8 cellular contexts compared by ENCODE assay signal in the genomic region with DNA sequence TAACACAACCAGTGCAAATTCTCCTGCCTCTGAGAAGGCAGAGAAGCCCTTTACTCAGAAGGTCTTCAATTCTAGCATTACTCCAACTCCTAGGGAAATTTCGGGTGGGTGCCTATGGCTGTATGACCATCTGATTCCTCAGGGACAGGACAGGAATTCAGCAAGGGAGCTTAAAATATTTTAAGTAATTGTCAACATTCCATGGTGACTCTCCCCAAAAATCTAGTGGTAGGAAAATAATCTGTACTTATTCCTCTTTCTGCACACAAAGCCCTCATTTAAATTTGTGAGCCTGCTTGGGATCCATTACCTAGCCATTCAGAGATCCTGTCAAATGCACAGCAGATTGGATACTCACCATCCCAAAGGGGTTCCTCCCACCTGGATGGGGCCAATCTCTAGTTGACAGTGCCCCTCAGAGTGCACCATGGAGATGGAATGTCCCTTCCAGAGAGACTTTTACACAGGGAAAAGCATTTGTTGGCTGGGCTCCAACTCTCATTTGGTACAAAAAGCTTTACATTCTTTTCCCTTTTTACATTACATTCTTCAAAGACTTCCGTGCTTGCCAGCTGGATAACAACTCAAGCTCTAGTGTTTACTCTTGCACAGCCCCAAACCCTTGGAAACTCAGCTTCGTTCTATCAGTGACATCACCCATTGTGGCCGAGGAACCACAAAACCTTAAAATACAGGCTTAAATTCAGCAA. TPM values are rescaled to one million over a fixed set of nuclear protein-coding genes. Genes with fewer than 3 reads are reported as not detected.
DNase-seq lines count a peak whose midpoint lies in the region; ATAC-seq and TF ChIP-seq lines count a peak whose summit lies in the region.
"Had no signal": no experiment of that assay in that cellular context is flagged by ENCODE, and none has a peak within 500 bp of the region (broad histone marks: within the 10 kb centered on the region; RNA-seq: fewer than 3 reads in every experiment).

No MANE protein-coding gene starts in this region.

- no peak for ATAC-seq in left cardiac atrium
- ATAC-seq in gastroesophageal sphincter: no peak
- ATAC-seq in GM21723 (IDR thresholded peaks at IDR 0.05; ENCODE audit: unreplicated experiment): no peak
- ATAC-seq: naive thymus-derived CD4-positive, alpha-beta T cell had no signal

- TF ChIP-seq EP300 in gastroesophageal sphincter (IDR thresholded peaks at IDR 0.05): no peak

- H3K27me3 ChIP-seq in left ventricle myocardium inferior (ENCODE audit: low read depth) (no peaks in the 10 kb centered on the region), gastroesophageal sphincter (no peaks in the 10 kb centered on the region), uterus (no peaks in the 10 kb centered on the region)
- H3K27me3 ChIP-seq: BLaER1 treated with 17β-estradiol and CSF1 and Interleukin-3, amounts not matched to agents 10 nM and 100 nM had no signal

- H3K4me1 ChIP-seq in left ventricle myocardium inferior: peaks cover 95% of the 10 kb centered on the region
- H3K4me1 ChIP-seq in gastroesophageal sphincter: peaks cover 3 to 89% (median 43%) of the 10 kb centered on the region in 3 donors
- H3K4me1 ChIP-seq in uterus: peaks cover 6 to 22% of the 10 kb centered on the region in 2 donors

- H3K36me3 ChIP-seq in left ventricle myocardium inferior (peaks cover 9% of the 10 kb centered on the region), gastroesophageal sphincter (peaks cover 0 to 43% of the 10 kb centered on the region in 2 donors), uterus (no peaks in the 10 kb centered on the region)

- peak overlapping the region; percentile 92 for H3K27ac ChIP-seq in left ventricle myocardium inferior (replicated peaks)
- H3K27ac ChIP-seq in gastroesophageal sphincter: peak overlapping the region in 3 of 4 donors; percentile 75 to 95 (median 89)
- H3K27ac ChIP-seq in uterus: peak overlapping the region; percentile 18 to 86
- H3K27ac ChIP-seq: BLaER1 treated with 17β-estradiol and CSF1 and Interleukin-3, amounts not matched to agents 10 nM and 100 nM had no signal

- H3K9me3 ChIP-seq in left ventricle myocardium inferior (replicated peaks) (no peaks in the 10 kb centered on the region), gastroesophageal sphincter (no peaks in the 10 kb centered on the region), uterus (no peaks in the 10 kb centered on the region)
- H3K9me3 ChIP-seq: BLaER1 treated with 17β-estradiol and CSF1 and Interleukin-3, amounts not matched to agents 10 nM and 100 nM had no signal

- TF ChIP-seq CTCF in left ventricle myocardium inferior (IDR thresholded peaks at IDR 0.05; ENCODE audit: borderline replicate concordance) (no peak), gastroesophageal sphincter (IDR thresholded peaks at IDR 0.05) (no peak), uterus (IDR thresholded peaks at IDR 0.05) (no peak)

- intact Hi-C loops in left ventricle myocardium inferior (cut with micrococcal nuclease) (no loop called here), left cardiac atrium (cut with DNase I) (no loop called here), uterus (cut with DNase I; ENCODE audit: low total_unique reads) (no loop called here)

- no peak for DNase-seq in left ventricle myocardium inferior
- no peak for DNase-seq in left cardiac atrium
- DNase-seq in uterus: no peak
- no peak for DNase-seq in NCI-H226
- DNase-seq: naive thymus-derived CD4-positive, alpha-beta T cell had no signal

- TF ChIP-seq POLR2A in gastroesophageal sphincter (IDR thresholded peaks at IDR 0.05) (no peak), uterus (IDR thresholded peaks at IDR 0.05) (no peak)

- WGBS in gastroesophageal sphincter (ENCODE audit: low coverage in 1 of 2), 2 donors: 25 to 50% methylated on average over 1 to 4 of the region's 4 CpGs

- H3K4me3 ChIP-seq in left ventricle myocardium inferior (peak overlapping the region; percentile 82), gastroesophageal sphincter (no peak overlapping the region), uterus (no peak overlapping the region)
- H3K4me3 ChIP-seq: BLaER1 treated with 17β-estradiol and CSF1 and Interleukin-3, amounts not matched to agents 10 nM and 100 nM had no signal

RNA-seq across cellular contexts. Expression of gene TMEM150A, which starts 3.1 kb away (rescaled TPM):
- total RNA-seq in left ventricle myocardium inferior (10.1 TPM), left cardiac atrium (10 to 100 TPM; 12.7 to 14.9 TPM), gastroesophageal sphincter (10 to 100 TPM; 17.6 to 26.9 (median 19.9) TPM), uterus (10 to 100 TPM in 1 of 4 donors, 1 to 10 TPM in 2, not detected in 1; 2.6 to 24.1 (median 7.8) TPM)

RNA-seq across cellular contexts. Expression of gene C2orf68, which starts 6.3 kb away (rescaled TPM):
- 25.1 TPM for total RNA-seq in left ventricle myocardium inferior
- total RNA-seq in left cardiac atrium: 10 to 100 TPM; 21.3 to 22.4 TPM
- total RNA-seq in gastroesophageal sphincter: 10 to 100 TPM; 12.3 to 21.0 (median 19.8) TPM
- total RNA-seq in uterus: 10 to 100 TPM; 19.0 to 44.8 (median 28.2) TPM

RNA-seq across cellular contexts. Expression of gene RNF181, which starts 10.0 kb away (rescaled TPM):
- total RNA-seq in left ventricle myocardium inferior (89.2 TPM), left cardiac atrium (10 to 100 TPM; 86.5 to 97.1 TPM), gastroesophageal sphincter (100 to 1,000 TPM; 113 to 174 (median 148) TPM), uterus (100 to 1,000 TPM in 2 of 4 donors, 10 to 100 TPM in 2; 53.0 to 362 (median 175) TPM)

RNA-seq across cellular contexts. Expression of gene USP39, which starts 10.4 kb away (rescaled TPM):
- total RNA-seq in left ventricle myocardium inferior (32.1 TPM), left cardiac atrium (10 to 100 TPM; 26.6 to 32.3 TPM), gastroesophageal sphincter (10 to 100 TPM; 41.7 to 82.2 (median 56.7) TPM), uterus (100 to 1,000 TPM in 2 of 4 donors, 10 to 100 TPM in 2; 38.6 to 215 (median 106) TPM)

RNA-seq across cellular contexts. Expression of gene VAMP5, which starts 21.3 kb away (rescaled TPM):
- total RNA-seq in left ventricle myocardium inferior: 47.3 TPM
- 10 to 100 TPM; 84.7 to 91.4 TPM for total RNA-seq in left cardiac atrium
- 10 to 100 TPM; 37.6 to 56.5 (median 51.2) TPM for total RNA-seq in gastroesophageal sphincter
- 100 to 1,000 TPM in 2 of 4 donors, 10 to 100 TPM in 2; 25.6 to 197 (median 99.5) TPM for total RNA-seq in uterus
